ENCODE assay signal across 19 cellular contexts in genomic region chr10:1602037-1602471, GRCh38.
"Had no signal": no experiment of that assay in that cellular context is flagged by ENCODE, and none has a peak within 500 bp of the region (broad histone marks: within the 10 kb centered on the region; RNA-seq: fewer than 3 reads in every experiment).

No MANE protein-coding gene starts in this region.

- H3K36me3 ChIP-seq: right lobe of liver, suprapubic skin, thyroid gland, upper lobe of left lung had no signal

- FAIRE-seq: islet of Langerhans had no signal

- H2AFZ ChIP-seq: hepatocyte had no signal

- H3K4me3 ChIP-seq: hepatocyte, lung, psoas muscle, right lobe of liver, suprapubic skin, thyroid gland, upper lobe of left lung had no signal

- H3K27me3 ChIP-seq: foreskin keratinocyte, hepatocyte, right lobe of liver, thyroid gland, upper lobe of left lung had no signal

- ATAC-seq: effector memory CD8-positive, alpha-beta T cell; left ventricle myocardium superior; psoas muscle; right lobe of liver; stimulated activated naive CD8-positive, alpha-beta T cell treated with anti-CD3 and anti-CD28 coated beads, Interleukin-15, Interleukin-2, amounts not matched to agents 100 U/mL and 50 U/mL, for 24 hours had no signal

- H3K4me2 ChIP-seq: hepatocyte had no signal

- H3K4me1 ChIP-seq: foreskin keratinocyte, psoas muscle, right lobe of liver, thyroid gland, upper lobe of left lung had no signal

- H3K27ac ChIP-seq: foreskin keratinocyte, hepatocyte, psoas muscle, right lobe of liver, thyroid gland, upper lobe of left lung had no signal

- DNase-seq: effector memory CD8-positive, alpha-beta T cell; foreskin keratinocyte; head of caudate nucleus; left ventricle myocardium superior; mesenchymal stem cell; naive thymus-derived CD4-positive, alpha-beta T cell; nephron progenitor cell; psoas muscle; retina; right lobe of liver; stimulated activated CD4-positive, alpha-beta T cell treated with anti-CD3 and anti-CD28 coated beads, Interleukin-4, amount 100 ng/mL, for 1 hour; stimulated activated CD8-positive, alpha-beta memory T cell treated with anti-CD3 and anti-CD28 coated beads, Interleukin-4, amount 100 ng/mL, for 48 hours; stimulated activated naive CD8-positive, alpha-beta T cell treated with anti-CD3 and anti-CD28 coated beads, Interleukin-15, Interleukin-2, amounts not matched to agents 100 U/mL and 50 U/mL, for 24 hours; thyroid gland; upper lobe of left lung had no signal

- H3K79me2 ChIP-seq: hepatocyte had no signal

- H3K9me3 ChIP-seq: psoas muscle, right lobe of liver, suprapubic skin, thyroid gland, upper lobe of left lung had no signal
